ENCODE assay signal across 8 cellular contexts in genomic region chr1:169309178-169310166, GRCh38. TPM values are rescaled to one million over a fixed set of nuclear protein-coding genes. Genes with fewer than 3 reads are reported as not detected.
DNase-seq lines count a peak whose midpoint lies in the region; ATAC-seq and TF ChIP-seq lines count a peak whose summit lies in the region.

No MANE protein-coding gene starts in this region.

- peaks cover 29% of the 10 kb centered on the region for H3K36me3 Mint-ChIP-seq in activated naive CD8-positive, alpha-beta T cell treated with anti-CD3 and anti-CD28 coated beads for 36 hours
- peaks cover 37% of the 10 kb centered on the region for H3K36me3 Mint-ChIP-seq in mesothelial cell of epicardium

- ATAC-seq in GM18909 (IDR thresholded peaks at IDR 0.05; ENCODE audit: poor library complexity, unreplicated experiment) (peak; percentile 73), HG03108 (IDR thresholded peaks at IDR 0.05; ENCODE audit: unreplicated experiment) (peak; percentile 60)

- no peak overlapping the region for H3K27ac Mint-ChIP-seq in activated naive CD8-positive, alpha-beta T cell treated with anti-CD3 and anti-CD28 coated beads for 36 hours
- no peak overlapping the region for H3K27ac Mint-ChIP-seq in mesothelial cell of epicardium

- H3K9me3 Mint-ChIP-seq in activated naive CD8-positive, alpha-beta T cell treated with anti-CD3 and anti-CD28 coated beads for 36 hours, result no peaks in the 10 kb centered on the region
- H3K9me3 Mint-ChIP-seq in mesothelial cell of epicardium, result peaks cover 32% of the 10 kb centered on the region

- H3K4me1 Mint-ChIP-seq in activated naive CD8-positive, alpha-beta T cell treated with anti-CD3 and anti-CD28 coated beads for 36 hours, result peaks cover 15% of the 10 kb centered on the region
- no peaks in the 10 kb centered on the region for H3K4me1 Mint-ChIP-seq in mesothelial cell of epicardium

- H3K4me3 Mint-ChIP-seq in activated naive CD8-positive, alpha-beta T cell treated with anti-CD3 and anti-CD28 coated beads for 36 hours, result peak overlapping the region; percentile 52
- no peak overlapping the region for H3K4me3 Mint-ChIP-seq in mesothelial cell of epicardium

- TF ChIP-seq CTCF in mesothelial cell of epicardium (IDR thresholded peaks at IDR 0.05; ENCODE audit: unreplicated experiment), result no peak

- H3K27me3 Mint-ChIP-seq in activated naive CD8-positive, alpha-beta T cell treated with anti-CD3 and anti-CD28 coated beads for 36 hours, result no peaks in the 10 kb centered on the region
- no peaks in the 10 kb centered on the region for H3K27me3 Mint-ChIP-seq in mesothelial cell of epicardium (ENCODE audit: low read depth)

- peak; percentile 42 for DNase-seq in A172 (ENCODE audit: low spot score)
- DNase-seq in activated naive CD8-positive, alpha-beta T cell treated with anti-CD3 and anti-CD28 coated beads for 36 hours, result no peak
- no peak for DNase-seq in NCI-H1048 (lab: John Stamatoyannopoulos, UW)
- no peak for DNase-seq in RKO (ENCODE audit: low spot score)
- DNase-seq in mesothelial cell of epicardium (ENCODE audit: low spot score in 2 of 2, unreplicated experiment in 2 of 2), result no peak
- no peak for DNase-seq in effector CD8-positive, alpha-beta T cell (lab: John Stamatoyannopoulos, UW)

RNA-seq across cellular contexts. Expression of gene NME7, which starts 58.1 kb away (rescaled TPM):
- 83.7 and 92.4 TPM in 2 replicates for total RNA-seq in A172 (2014; rRNA removed; shearing (Covaris generic))
- total RNA-seq in activated naive CD8-positive, alpha-beta T cell treated with anti-CD3 and anti-CD28 coated beads for 36 hours, result 10 to 100 TPM; 18.9 to 22.4 TPM
- total RNA-seq in mesothelial cell of epicardium, result 25.6 to 31.9 TPM (median 28.9 TPM) in 3 replicates

RNA-seq across cellular contexts. Expression of gene BLZF1, which starts 58.5 kb away (rescaled TPM):
- total RNA-seq in A172 (2014; rRNA removed; shearing (Covaris generic)), result 41.3 and 46.3 TPM in 2 replicates
- 10 to 100 TPM; 14.6 to 17.3 TPM for total RNA-seq in activated naive CD8-positive, alpha-beta T cell treated with anti-CD3 and anti-CD28 coated beads for 36 hours
- 19.1 to 21.5 TPM (median 21.5 TPM) in 3 replicates for total RNA-seq in mesothelial cell of epicardium
